22 cellular contexts compared by ENCODE assay signal in genomic region chr2:31008571-31009114, GRCh38.
A peak's percentile ranks its signal among the peaks of the same experiment; 100 is the strongest.
DNase-seq lines count a peak whose midpoint lies in the region; ATAC-seq, FAIRE-seq and TF ChIP-seq lines count a peak whose summit lies in the region.
"Had no signal": no experiment of that assay in that cellular context is flagged by ENCODE, and none has a peak within 500 bp of the region (broad histone marks: within the 10 kb centered on the region; RNA-seq: fewer than 3 reads in every experiment).

No MANE protein-coding gene starts in this region.

- H3K4ac ChIP-seq in mesendoderm (ENCODE audit: low read depth, low read length): no peak overlapping the region

- no peak for ATAC-seq in GM12878
- ATAC-seq: heart right ventricle, Panc1, T-cell had no signal

- intact Hi-C loops in GM12878 (cut with micrococcal nuclease; ENCODE audit: unreplicated experiment) (no loop called here), posterior vena cava (cut with DNase I) (no loop called here), esophagus muscularis mucosa (cut with DNase I) (no loop called here)

- in situ Hi-C loops in GM12878 (cut with MboI): no loop called here

- no peak for TF ChIP-seq RAD21 in GM12878 (IDR thresholded peaks at IDR 0.05; ENCODE audit: insufficient read depth, low read depth, low read length)

- no peak overlapping the region for H2BK120ac ChIP-seq in mesendoderm (ENCODE audit: low read depth, low read length)

- 32% methylated on average over 12 of the region's 12 CpGs for WGBS in GM12878 (ENCODE audit: insufficient coverage, insufficient replicate concordance, low lambda C conversion rate, missing lambda C conversion rate)
- no CpG with 5 or more reads among the region's 12 CpGs for WGBS in mesendoderm (ENCODE audit: extremely low coverage, insufficient coverage, low lambda C conversion rate)
- WGBS in esophagus muscularis mucosa: 36% methylated on average over 11 of the region's 12 CpGs

- no peak overlapping the region for H3K23ac ChIP-seq in mesendoderm (ENCODE audit: low read length)

- BruUV-seq in GM12878 (replicated peaks; lab: Mats Ljungman, UMichigan): no TSS peak

- SMC1A ChIA-PET in GM12878 (lab: Charles Lee; ENCODE audit: uncharacterized antibody, unreplicated experiment): no interaction called here

- no peaks in the 10 kb centered on the region for H3K9me3 ChIP-seq in GM12878 (replicated peaks; ENCODE audit: control insufficient read depth, insufficient read depth, low read length)
- H3K9me3 ChIP-seq in esophagus muscularis mucosa: no peaks in the 10 kb centered on the region
- H3K9me3 ChIP-seq: heart right ventricle, right atrium auricular region had no signal

- no peaks in the 10 kb centered on the region for H3K79me1 ChIP-seq in mesendoderm (ENCODE audit: low read length)

- H3K79me2 ChIP-seq in GM12878 (ENCODE audit: control insufficient read depth, insufficient read depth, low read length) (no peaks in the 10 kb centered on the region), mesendoderm (ENCODE audit: control insufficient read depth, insufficient read depth, low read length) (no peaks in the 10 kb centered on the region)

- H3K4me2 ChIP-seq in GM12878 (ENCODE audit: control insufficient read depth, insufficient read depth): no peak overlapping the region
- no peak overlapping the region for H3K4me2 ChIP-seq in mesendoderm (ENCODE audit: low read length)

- no peak overlapping the region for H2BK5ac ChIP-seq in mesendoderm (ENCODE audit: low read length)

- no peak overlapping the region for H3K27ac ChIP-seq in GM12878 (ENCODE audit: control insufficient read depth, insufficient read depth)
- no peak overlapping the region for H3K27ac ChIP-seq in mesendoderm (ENCODE audit: low read depth, low read length)
- H3K27ac ChIP-seq in esophagus muscularis mucosa (replicated peaks in 1 of 4): no peak overlapping the region
- H3K27ac ChIP-seq: epithelial cell of prostate, heart right ventricle, right atrium auricular region had no signal

- CTCF ChIA-PET in GM12878 (lab: Yijun Ruan, JAX): no interaction called here

- TF ChIP-seq POLR2A in GM12878 (IDR thresholded peaks at IDR 0.05; ENCODE audit: low read depth, low read length): no peak
- TF ChIP-seq POLR2A in esophagus muscularis mucosa (IDR thresholded peaks at IDR 0.05; ENCODE audit: low read depth): no peak

- H2AFZ ChIP-seq in GM12878 (ENCODE audit: control insufficient read depth, low read depth, low read length): no peak overlapping the region

- H3K27me3 ChIP-seq in GM12878 (replicated peaks in 1 of 2; ENCODE audit: control insufficient read depth in 2 of 2, insufficient read depth in 2 of 2, low read length in 1 of 2): no peaks in the 10 kb centered on the region; a peak in 1 of 4 replicates
- H3K27me3 ChIP-seq in mesendoderm (ENCODE audit: insufficient read depth, low read length, poor library complexity): no peaks in the 10 kb centered on the region
- peaks cover 0 to 66% (median 0%) of the 10 kb centered on the region in 4 donors for H3K27me3 ChIP-seq in esophagus muscularis mucosa
- H3K27me3 ChIP-seq: right atrium auricular region had no signal

- H4K5ac ChIP-seq in mesendoderm (ENCODE audit: low read length): no peak overlapping the region

- no peak for FAIRE-seq in GM12878 (lab: Jason Lieb, UNC)

- RAD21 ChIA-PET in GM12878 (lab: Charles Lee; ENCODE audit: unreplicated experiment): no interaction called here

- H2BK15ac ChIP-seq in mesendoderm (replicated peaks; ENCODE audit: low read depth): no peak overlapping the region

- TF ChIP-seq EP300 in GM12878 (IDR thresholded peaks at IDR 0.05; ENCODE audit: borderline replicate concordance in 1 of 2, control insufficient read depth in 1 of 2, low read depth in 2 of 2, low read length in 2 of 2) (no peak), esophagus muscularis mucosa (IDR thresholded peaks at IDR 0.05) (no peak)

- DNase-seq in NCI-H1694 (lab: John Stamatoyannopoulos, UW) (peak; percentile 36), NCI-H1694 treated with DMSO at 0.1 percent for 48 hours (lab: John Stamatoyannopoulos, UW) (no peak), NCI-H2081 (lab: John Stamatoyannopoulos, UW) (peak; percentile 72 to 93), GM12878 (ENCODE audit: low read depth, low spot score) (no peak), posterior vena cava (ENCODE audit: low spot score) (peak; percentile 57), mesendoderm (no peak), esophagus muscularis mucosa (ENCODE audit: extremely low spot score) (no peak)
- DNase-seq in effector CD4-positive, alpha-beta T cell: no peak
- DNase-seq: activated CD4-positive, alpha-beta T cell treated with anti-CD3 and anti-CD28 coated beads, Interleukin-2, amount 50 U/mL, for 48 hours; activated CD8-positive, alpha-beta memory T cell treated with anti-CD3 and anti-CD28 coated beads, Interleukin-2, amount 50 U/mL, for 48 hours; activated naive CD8-positive, alpha-beta T cell treated with anti-CD3 and anti-CD28 coated beads, Interleukin-2, amount 10 ng/mL, durations not matched to agents 7 days and 5 days; heart right ventricle; IMR-90; mesenchymal stem cell; NCI-H226; SHP77 treated with DMSO at 0.1 percent for 48 hours; stimulated activated CD4-positive, alpha-beta T cell treated with anti-CD3 and anti-CD28 coated beads, Interleukin-4, amount 100 ng/mL, for 24 hours; stimulated activated naive CD4-positive, alpha-beta T cell; T-cell had no signal

- H3K9ac ChIP-seq in GM12878 (ENCODE audit: control insufficient read depth, insufficient read depth, low read length): no peak overlapping the region
- no peak overlapping the region for H3K9ac ChIP-seq in mesendoderm (ENCODE audit: low read length)

- no peaks in the 10 kb centered on the region for H3K36me3 ChIP-seq in GM12878 (ENCODE audit: control insufficient read depth in 2 of 2, insufficient read depth in 2 of 2, low read length in 1 of 2)
- no peaks in the 10 kb centered on the region for H3K36me3 ChIP-seq in mesendoderm (ENCODE audit: control insufficient read depth, insufficient read depth, low read length)
- H3K36me3 ChIP-seq in esophagus muscularis mucosa: no peaks in the 10 kb centered on the region
- H3K36me3 ChIP-seq: heart right ventricle, right atrium auricular region had no signal

- H2AK5ac ChIP-seq in mesendoderm (ENCODE audit: low read length): no peak overlapping the region

- no peak overlapping the region for H4K8ac ChIP-seq in mesendoderm (ENCODE audit: low read depth, low read length)

- H3K4me3 ChIP-seq in GM12878 (no peak overlapping the region), mesendoderm (ENCODE audit: low read length) (no peak overlapping the region), esophagus muscularis mucosa (no peak overlapping the region)
- H3K4me3 ChIP-seq: heart right ventricle, right atrium auricular region had no signal

- no peak overlapping the region for H3K18ac ChIP-seq in mesendoderm (ENCODE audit: low read length)

- TF ChIP-seq CTCF in GM12878 (IDR thresholded peaks at IDR 0.05 in 2 of 3, conservative IDR thresholded peaks at IDR 0.05 in 1 of 3; ENCODE audit: control insufficient read depth in 2 of 3, extremely low read depth in 1 of 3, insufficient read depth in 1 of 3, low read depth in 3 of 3, low read length in 3 of 3) (no peak), esophagus muscularis mucosa (IDR thresholded peaks at IDR 0.05) (no peak)

- no peaks in the 10 kb centered on the region for H4K20me1 ChIP-seq in GM12878 (ENCODE audit: control insufficient read depth, insufficient read depth)

- no peaks in the 10 kb centered on the region for H3K4me1 ChIP-seq in GM12878 (ENCODE audit: control insufficient read depth, insufficient read depth, low read length)
- H3K4me1 ChIP-seq in mesendoderm (ENCODE audit: control insufficient read depth, low read depth, low read length): peaks cover 4% of the 10 kb centered on the region
- H3K4me1 ChIP-seq in esophagus muscularis mucosa: peaks cover 0 to 15% (median 9%) of the 10 kb centered on the region in 4 donors

- POLR2A ChIA-PET in GM12878 (lab: Charles Lee): no interaction called here

- H3K56ac ChIP-seq in mesendoderm (ENCODE audit: low read length): no peak overlapping the region

TF ChIP-seq in GM12878, 131 proteins besides CTCF, POLR2A, EP300 and RAD21:
- TF ChIP-seq ZNF24 (IDR thresholded peaks at IDR 0.05) (0 out of 2 replicates have a peak, but pooled peaks have one; percentile 32), ZBED1 (IDR thresholded peaks at IDR 0.05; ENCODE audit: borderline replicate concordance) (no peak)

Comparison
In these comparisons a context has a peak if more than half of its experiments do, and no peak if none do; other contexts are left out.
1. DNase-seq: peak in NCI-H1694 (single experiment), NCI-H2081 (2 of 2) and posterior vena cava (single experiment); none in NCI-H1694 treated with DMSO at 0.1 percent for 48 hours (single experiment), GM12878 (single experiment), effector CD4-positive, alpha-beta T cell (single experiment), mesendoderm (single experiment) and esophagus muscularis mucosa (single experiment).